In genomic region chr22:35913925-35914324, GRCh38 we compare ENCODE assay signal across 9 cellular contexts.
A peak's percentile ranks its signal among the peaks of the same experiment; 100 is the strongest.
DNase-seq lines count a peak whose midpoint lies in the region; ATAC-seq, FAIRE-seq and TF ChIP-seq lines count a peak whose summit lies in the region.
"Had no signal": no experiment of that assay in that cellular context is flagged by ENCODE, and none has a peak within 500 bp of the region (broad histone marks: within the 10 kb centered on the region; RNA-seq: fewer than 3 reads in every experiment).

No MANE protein-coding gene starts in this region.

- dilution Hi-C loops in mammary epithelial cell (cut with HindIII; ENCODE audit: low sequenced_read_pairs): no loop called here

- no peak for TF ChIP-seq EP300 in HepG2 (IDR thresholded peaks at IDR 0.05; ENCODE audit: low read depth in 2 of 2, low read length in 2 of 2)
- TF ChIP-seq EP300 in HepG2 (CRISPR knock-in tag; IDR thresholded peaks at IDR 0.05; ENCODE audit: borderline replicate concordance): no peak

- POLR2A ChIA-PET in HEK293 (lab: Yijun Ruan, JAX): interaction anchor here (0.8 to 2.4 kb wide), 3 partner anchors 9 to 78 kb away, joined by 3 to 9 read pairs (median 8); no protein-coding TSS in a partner anchor
- POLR2A ChIA-PET in HepG2 (lab: Yijun Ruan, JAX): interaction anchor here (0.9 to 1.3 kb wide), 3 partner anchors 115 to 266 kb away, joined by 4 to 5 read pairs (median 4); partner anchors contain the start of genes APOL6 and RBFOX2

- H3K27ac ChIP-seq in HEK293 (ENCODE audit: extremely low read depth, low read depth, low read length) (peak overlapping the region; percentile 12), mammary epithelial cell (ENCODE audit: insufficient read depth, low read depth, low read length) (peak overlapping the region; percentile 74), HepG2 (ENCODE audit: extremely low read length, insufficient read depth, low read length) (peak overlapping the region; percentile 52), smooth muscle cell (ENCODE audit: low read depth) (peak overlapping the region; percentile 84)

- peaks cover 16% of the 10 kb centered on the region for H3F3A ChIP-seq in smooth muscle cell (ENCODE audit: low read depth)

- WGBS in mammary epithelial cell (ENCODE audit: low coverage, missing lambda C conversion rate): 25% methylated on average over 1 of the region's 1 CpG
- WGBS in HepG2 (ENCODE audit: low lambda C conversion rate): 95% methylated on average over 1 of the region's 1 CpG
- 74% methylated on average over 1 of the region's 1 CpG for WGBS in smooth muscle cell (ENCODE audit: low lambda C conversion rate)

- peaks cover 91% of the 10 kb centered on the region for H3K79me2 ChIP-seq in mammary epithelial cell (ENCODE audit: insufficient read depth, low read length)
- peaks cover 32% of the 10 kb centered on the region for H3K79me2 ChIP-seq in HepG2 (ENCODE audit: insufficient read depth, low read length)
- peaks cover 75% of the 10 kb centered on the region for H3K79me2 ChIP-seq in smooth muscle cell (ENCODE audit: low read depth)

- TF ChIP-seq CTCF in HEK293 (tag by site-specific recombination; IDR thresholded peaks at IDR 0.05) (no peak), mammary epithelial cell (conservative IDR thresholded peaks at IDR 0.05 in 1 of 2, IDR thresholded peaks at IDR 0.05 in 1 of 2; ENCODE audit: extremely low read depth in 1 of 2, insufficient read depth in 1 of 2, low read depth in 1 of 2, low read length in 2 of 2) (no peak), HepG2 (CRISPR knock-in tag; IDR thresholded peaks at IDR 0.05) (no peak), smooth muscle cell (IDR thresholded peaks at IDR 0.05; ENCODE audit: borderline replicate concordance, insufficient read depth, poor library complexity, severe bottlenecking) (no peak)

- H3K9ac ChIP-seq in mammary epithelial cell (ENCODE audit: insufficient read depth, low read length) (peak overlapping the region; percentile 17), HepG2 (ENCODE audit: insufficient read depth, low read depth, low read length) (peak overlapping the region; percentile 61; the same call in 1 of the 2 replicates), smooth muscle cell (ENCODE audit: low read depth) (no peak overlapping the region)

- ATAC-seq in HepG2 (no peak), HG03521 (IDR thresholded peaks at IDR 0.05; ENCODE audit: unreplicated experiment) (no peak), GM18861 (IDR thresholded peaks at IDR 0.05; ENCODE audit: unreplicated experiment) (no peak), GM19467 (IDR thresholded peaks at IDR 0.05; ENCODE audit: unreplicated experiment) (no peak)

- no peak for TF ChIP-seq POLR2A in HepG2 (IDR thresholded peaks at IDR 0.05; ENCODE audit: insufficient read depth in 1 of 2, low read depth in 2 of 2, low read length in 2 of 2)

- no TSS peak for BruUV-seq in mammary epithelial cell (replicated peaks; lab: Mats Ljungman, UMichigan)
- no TSS peak for BruUV-seq in HepG2 (replicated peaks; lab: Mats Ljungman, UMichigan)

- H3K9me3 ChIP-seq in HEK293 (ENCODE audit: control insufficient read depth, insufficient read depth, low read depth, low read length) (no peaks in the 10 kb centered on the region), mammary epithelial cell (replicated peaks; ENCODE audit: insufficient read depth, low read length) (no peaks in the 10 kb centered on the region), HepG2 (ENCODE audit: low read length) (no peaks in the 10 kb centered on the region), smooth muscle cell (replicated peaks; ENCODE audit: low read depth) (no peaks in the 10 kb centered on the region)

- in situ Hi-C loops in mammary epithelial cell (cut with MboI; ENCODE audit: low sequenced_read_pairs in 2 of 2) (loop anchor here in 1 of 2 donors (25.0 kb wide), 1 partner anchor 277 kb away; the partner anchor contains the start of gene APOL6), HepG2 (cut with HindIII; ENCODE audit: extremely low pct_ligation_motif_present, low pct_unique_long_range_greater_than_20kb) (no loop called here)

- CTCF ChIA-PET in HEK293 (lab: Yijun Ruan, JAX) (interaction anchor here (0.6 to 2.8 kb wide), 6 partner anchors 8 to 483 kb away, joined by 3 to 10 read pairs (median 4); no protein-coding TSS in a partner anchor), mammary epithelial cell (lab: Charles Lee; ENCODE audit: low non-redundant PET) (no interaction called here), HepG2 (lab: Yijun Ruan, JAX; ENCODE audit: low intra/inter-chr PET ratio, low total read pairs) (no interaction called here)

- H3K27me3 ChIP-seq in mammary epithelial cell (ENCODE audit: insufficient read depth, low read length) (no peaks in the 10 kb centered on the region), HepG2 (ENCODE audit: control insufficient read depth in 1 of 2, insufficient read depth in 2 of 2, low read length in 2 of 2) (no peaks in the 10 kb centered on the region), smooth muscle cell (ENCODE audit: low read depth) (no peaks in the 10 kb centered on the region)

- intact Hi-C loops in mammary epithelial cell (cut with micrococcal nuclease) (loop anchor here (10.0 kb wide), 1 partner anchor 479 kb away; no protein-coding TSS in a partner anchor), HepG2 (cut with micrococcal nuclease; ENCODE audit: unreplicated experiment) (no loop called here)

- DNase-seq in mammary epithelial cell (no peak), HepG2 (ENCODE audit: low spot score) (no peak), smooth muscle cell (lab: John Stamatoyannopoulos, UW; ENCODE audit: unreplicated experiment) (no peak), cerebellar nuclear complex (lab: John Stamatoyannopoulos, UW) (no peak)

- H2AFZ ChIP-seq in mammary epithelial cell (ENCODE audit: low read depth, low read length): no peak overlapping the region
- peak overlapping the region; percentile 56 for H2AFZ ChIP-seq in HepG2 (ENCODE audit: low read length)
- no peak overlapping the region for H2AFZ ChIP-seq in smooth muscle cell (ENCODE audit: low read depth)

- H4K20me1 ChIP-seq in mammary epithelial cell (ENCODE audit: insufficient read depth, low read length) (no peaks in the 10 kb centered on the region), HepG2 (ENCODE audit: insufficient read depth, low read length) (no peaks in the 10 kb centered on the region), smooth muscle cell (ENCODE audit: low read depth) (peaks cover 55% of the 10 kb centered on the region)

- FAIRE-seq in HepG2 (lab: Jason Lieb, UNC): no peak
- FAIRE-seq: GM18507 had no signal

- H3K4me2 ChIP-seq in mammary epithelial cell (ENCODE audit: insufficient read depth, low read depth, low read length) (peak overlapping the region; percentile 93), HepG2 (ENCODE audit: low read depth, low read length) (peak overlapping the region; percentile 95), smooth muscle cell (peak overlapping the region; percentile 81)

- no peak for TF ChIP-seq RAD21 in HepG2 (CRISPR knock-in tag; IDR thresholded peaks at IDR 0.05)

- no peaks in the 10 kb centered on the region for H3K36me3 ChIP-seq in HEK293 (ENCODE audit: control insufficient read depth in 2 of 2, insufficient read depth in 1 of 2, low read length in 2 of 2)
- H3K36me3 ChIP-seq in mammary epithelial cell (ENCODE audit: insufficient read depth, low read length): no peaks in the 10 kb centered on the region
- no peaks in the 10 kb centered on the region for H3K36me3 ChIP-seq in HepG2 (replicated peaks in 1 of 2; ENCODE audit: control insufficient read depth in 1 of 2, insufficient read depth in 2 of 2, low read length in 2 of 2)
- H3K36me3 ChIP-seq in smooth muscle cell (ENCODE audit: low read depth): no peaks in the 10 kb centered on the region

- H3K4me1 ChIP-seq in HEK293 (ENCODE audit: control insufficient read depth, insufficient read depth, low read length): peaks cover 26% of the 10 kb centered on the region
- H3K4me1 ChIP-seq in mammary epithelial cell (ENCODE audit: insufficient read depth, low read length): peaks cover 52% of the 10 kb centered on the region
- H3K4me1 ChIP-seq in HepG2 (ENCODE audit: insufficient read depth, low read length): peaks cover 38% of the 10 kb centered on the region
- H3K4me1 ChIP-seq in smooth muscle cell (ENCODE audit: low read depth): peaks cover 49% of the 10 kb centered on the region

- H3K4me3 ChIP-seq in HEK293 (ENCODE audit: low read depth, low read length): no peak overlapping the region
- H3K4me3 ChIP-seq in mammary epithelial cell (replicated peaks in 1 of 3; ENCODE audit: insufficient read depth in 1 of 3, low read depth in 2 of 3, low read length in 3 of 3): no peak overlapping the region
- H3K4me3 ChIP-seq in HepG2 (replicated peaks in 1 of 3; ENCODE audit: insufficient read depth in 1 of 3, low read depth in 2 of 3, low read length in 3 of 3): no peak overlapping the region; a peak in 1 of 6 replicates
- no peak overlapping the region for H3K4me3 ChIP-seq in smooth muscle cell

TF ChIP-seq in HEK293, 187 proteins besides CTCF, POLR2A, EP300 and RAD21 (continues in another document):
- TF ChIP-seq GLI4 (tag by site-specific recombination; IDR thresholded peaks at IDR 0.05) (no peak), ZBTB20 (tag by site-specific recombination; IDR thresholded peaks at IDR 0.05) (no peak), ZNF660 (tag by site-specific recombination; IDR thresholded peaks at IDR 0.05) (no peak), ZBTB26 (tag by site-specific recombination; optimal IDR thresholded peaks at IDR 0.05) (no peak)

TF ChIP-seq in HepG2, 621 proteins besides CTCF, POLR2A, EP300 and RAD21 (continues in another document):
- no peak for TF ChIP-seq PRDM4 (CRISPR knock-in tag; IDR thresholded peaks at IDR 0.05; ENCODE audit: borderline replicate concordance)
- TF ChIP-seq TARDBP (CRISPR knock-in tag; IDR thresholded peaks at IDR 0.05): no peak
- TF ChIP-seq TSC22D2 (CRISPR knock-in tag; IDR thresholded peaks at IDR 0.05; ENCODE audit: borderline replicate concordance): no peak
- no peak for TF ChIP-seq ZNF296 (CRISPR knock-in tag; conservative IDR thresholded peaks at IDR 0.05)
- no peak for TF ChIP-seq MED1 (CRISPR knock-in tag; IDR thresholded peaks at IDR 0.05)

Comparison
In these comparisons a context has a peak if more than half of its experiments do, and no peak if none do; other contexts are left out.
1. H3K27ac ChIP-seq: peak in every context shown above with its lines; median percentile 84 in smooth muscle cell; 74 in mammary epithelial cell; 52 in HepG2; 12 in HEK293.